9 cellular contexts compared by ENCODE assay signal in genomic region chr2:171811229-171811628, GRCh38.
DNase-seq lines count a peak whose midpoint lies in the region; ATAC-seq and TF ChIP-seq lines count a peak whose summit lies in the region.
"Had no signal": no experiment of that assay in that cellular context is flagged by ENCODE, and none has a peak within 500 bp of the region (broad histone marks: within the 10 kb centered on the region; RNA-seq: fewer than 3 reads in every experiment).

No MANE protein-coding gene starts in this region.

- H3K27ac Mint-ChIP-seq in MCF 10A (ENCODE audit: low read depth, unreplicated experiment) (no peak overlapping the region), nephron (no peak overlapping the region), endothelial cell (ENCODE audit: unreplicated experiment) (no peak overlapping the region)
- H3K27ac Mint-ChIP-seq: memory B cell had no signal

- no TSS peak for BruUV-seq in MCF 10A (replicated peaks; lab: Mats Ljungman, UMichigan)

- ATAC-seq in GM19467 (IDR thresholded peaks at IDR 0.05; ENCODE audit: unreplicated experiment) = no peak

- H3K9me3 Mint-ChIP-seq in MCF 10A (ENCODE audit: unreplicated experiment) = no peaks in the 10 kb centered on the region
- no peaks in the 10 kb centered on the region for H3K9me3 Mint-ChIP-seq in nephron
- no peaks in the 10 kb centered on the region for H3K9me3 Mint-ChIP-seq in endothelial cell (ENCODE audit: unreplicated experiment)
- H3K9me3 Mint-ChIP-seq: memory B cell had no signal

- H3K27me3 Mint-ChIP-seq in MCF 10A (ENCODE audit: insufficient read depth, unreplicated experiment) (no peaks in the 10 kb centered on the region), nephron (ENCODE audit: low read depth) (no peaks in the 10 kb centered on the region), endothelial cell (ENCODE audit: unreplicated experiment) (no peaks in the 10 kb centered on the region)
- H3K27me3 Mint-ChIP-seq: memory B cell had no signal

- in situ Hi-C loops in G401 (cut with HindIII; ENCODE audit: low sequenced_read_pairs) = no loop called here

- TF ChIP-seq CTCF in MCF 10A (IDR thresholded peaks at IDR 0.05; ENCODE audit: unreplicated experiment) (peak; percentile 34), nephron (IDR thresholded peaks at IDR 0.05; ENCODE audit: unreplicated experiment in 3 of 3) (peak in 2 of 3 experiments; percentile 28 to 43), endothelial cell (IDR thresholded peaks at IDR 0.05; ENCODE audit: unreplicated experiment) (no peak)

- CTCF ChIA-PET in MCF 10A (lab: Yijun Ruan, JAX) = interaction anchor here (0.6 to 4.3 kb wide), 18 partner anchors 13 to 671 kb away, joined by 3 to 36 read pairs (median 4); partner anchors contain the start of gene DLX2

- H3K36me3 Mint-ChIP-seq in MCF 10A (ENCODE audit: insufficient read depth, unreplicated experiment) = peaks cover 20% of the 10 kb centered on the region
- peaks cover 26% of the 10 kb centered on the region for H3K36me3 Mint-ChIP-seq in nephron (ENCODE audit: low read depth)
- no peaks in the 10 kb centered on the region for H3K36me3 Mint-ChIP-seq in endothelial cell (ENCODE audit: low read depth, unreplicated experiment)

- DNase-seq in G401 (ENCODE audit: low spot score) (peak; percentile 47), NCI-H1694 treated with DMSO at 0.1 percent for 48 hours (lab: John Stamatoyannopoulos, UW) (peak; percentile 70), MCF 10A (ENCODE audit: unreplicated experiment) (peak; percentile 46), endothelial cell (ENCODE audit: low spot score) (no peak), posterior vena cava (ENCODE audit: low spot score) (no peak), MV-4-11 (lab: John Stamatoyannopoulos, UW) (no peak)

- H3K4me1 Mint-ChIP-seq in MCF 10A (ENCODE audit: insufficient read depth, unreplicated experiment) (peaks cover 12% of the 10 kb centered on the region), nephron (peaks cover 17% of the 10 kb centered on the region), endothelial cell (ENCODE audit: unreplicated experiment) (no peaks in the 10 kb centered on the region)
- H3K4me1 Mint-ChIP-seq: memory B cell had no signal

- no peak overlapping the region for H3K4me3 Mint-ChIP-seq in MCF 10A (ENCODE audit: unreplicated experiment)
- H3K4me3 Mint-ChIP-seq in nephron = no peak overlapping the region
- no peak overlapping the region for H3K4me3 Mint-ChIP-seq in endothelial cell (ENCODE audit: unreplicated experiment)
- H3K4me3 Mint-ChIP-seq: memory B cell had no signal

- intact Hi-C loops in MCF 10A (cut with micrococcal nuclease) = loop anchor here (1.0 to 5.0 kb wide), 4 partner anchors 104 to 316 kb away; no protein-coding TSS in a partner anchor
- intact Hi-C loops in posterior vena cava (cut with DNase I) = no loop called here

- POLR2A ChIA-PET in MCF 10A (lab: Yijun Ruan, JAX) = no interaction called here

Comparison
In these comparisons a context has a peak if more than half of its experiments do, and no peak if none do; other contexts are left out.
1. DNase-seq: peak in G401 (single experiment), NCI-H1694 treated with DMSO at 0.1 percent for 48 hours (single experiment) and MCF 10A (single experiment); none in endothelial cell (single experiment), posterior vena cava (single experiment) and MV-4-11 (single experiment).